In the genomic region with DNA sequence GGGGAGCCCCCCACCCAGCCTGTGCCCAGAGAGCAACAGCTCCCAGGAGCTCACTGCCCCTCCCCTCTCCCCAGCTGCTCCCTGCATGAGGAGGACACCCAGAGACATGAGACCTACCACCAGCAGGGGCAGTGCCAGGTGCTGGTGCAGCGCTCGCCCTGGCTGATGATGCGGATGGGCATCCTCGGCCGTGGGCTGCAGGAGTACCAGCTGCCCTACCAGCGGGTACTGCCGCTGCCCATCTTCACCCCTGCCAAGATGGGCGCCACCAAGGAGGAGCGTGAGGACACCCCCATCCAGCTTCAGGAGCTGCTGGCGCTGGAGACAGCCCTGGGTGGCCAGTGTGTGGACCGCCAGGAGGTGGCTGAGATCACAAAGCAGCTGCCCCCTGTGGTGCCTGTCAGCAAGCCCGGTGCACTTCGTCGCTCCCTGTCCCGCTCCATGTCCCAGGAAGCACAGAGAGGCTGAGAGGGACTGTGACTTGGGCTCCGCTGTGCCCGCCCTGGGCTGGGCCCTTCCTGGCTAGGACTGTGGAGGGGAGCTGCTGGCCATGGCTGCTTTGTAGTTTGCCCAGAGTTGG, we compare ENCODE assay signal across 1 cellular context.
TF ChIP-seq lines count a peak whose summit lies in the region.

No MANE protein-coding gene starts in this region.

TF ChIP-seq in K562, 482 proteins besides CTCF, POLR2A, EP300 and RAD21 (continued from another document):
- TF ChIP-seq ATF6 (CRISPR knock-in tag; IDR thresholded peaks at IDR 0.05), result no peak
- TF ChIP-seq, protein P1, sequence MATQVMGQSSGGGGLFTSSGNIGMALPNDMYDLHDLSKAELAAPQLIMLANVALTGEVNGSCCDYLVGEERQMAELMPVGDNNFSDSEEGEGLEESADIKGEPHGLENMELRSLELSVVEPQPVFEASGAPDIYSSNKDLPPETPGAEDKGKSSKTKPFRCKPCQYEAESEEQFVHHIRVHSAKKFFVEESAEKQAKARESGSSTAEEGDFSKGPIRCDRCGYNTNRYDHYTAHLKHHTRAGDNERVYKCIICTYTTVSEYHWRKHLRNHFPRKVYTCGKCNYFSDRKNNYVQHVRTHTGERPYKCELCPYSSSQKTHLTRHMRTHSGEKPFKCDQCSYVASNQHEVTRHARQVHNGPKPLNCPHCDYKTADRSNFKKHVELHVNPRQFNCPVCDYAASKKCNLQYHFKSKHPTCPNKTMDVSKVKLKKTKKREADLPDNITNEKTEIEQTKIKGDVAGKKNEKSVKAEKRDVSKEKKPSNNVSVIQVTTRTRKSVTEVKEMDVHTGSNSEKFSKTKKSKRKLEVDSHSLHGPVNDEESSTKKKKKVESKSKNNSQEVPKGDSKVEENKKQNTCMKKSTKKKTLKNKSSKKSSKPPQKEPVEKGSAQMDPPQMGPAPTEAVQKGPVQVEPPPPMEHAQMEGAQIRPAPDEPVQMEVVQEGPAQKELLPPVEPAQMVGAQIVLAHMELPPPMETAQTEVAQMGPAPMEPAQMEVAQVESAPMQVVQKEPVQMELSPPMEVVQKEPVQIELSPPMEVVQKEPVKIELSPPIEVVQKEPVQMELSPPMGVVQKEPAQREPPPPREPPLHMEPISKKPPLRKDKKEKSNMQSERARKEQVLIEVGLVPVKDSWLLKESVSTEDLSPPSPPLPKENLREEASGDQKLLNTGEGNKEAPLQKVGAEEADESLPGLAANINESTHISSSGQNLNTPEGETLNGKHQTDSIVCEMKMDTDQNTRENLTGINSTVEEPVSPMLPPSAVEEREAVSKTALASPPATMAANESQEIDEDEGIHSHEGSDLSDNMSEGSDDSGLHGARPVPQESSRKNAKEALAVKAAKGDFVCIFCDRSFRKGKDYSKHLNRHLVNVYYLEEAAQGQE (CRISPR knock-in tag; IDR thresholded peaks at IDR 0.05; ENCODE audit: low read depth), result no peak
- no peak for TF ChIP-seq GATAD2B (IDR thresholded peaks at IDR 0.05; ENCODE audit: borderline replicate concordance)
- TF ChIP-seq, protein P2, sequence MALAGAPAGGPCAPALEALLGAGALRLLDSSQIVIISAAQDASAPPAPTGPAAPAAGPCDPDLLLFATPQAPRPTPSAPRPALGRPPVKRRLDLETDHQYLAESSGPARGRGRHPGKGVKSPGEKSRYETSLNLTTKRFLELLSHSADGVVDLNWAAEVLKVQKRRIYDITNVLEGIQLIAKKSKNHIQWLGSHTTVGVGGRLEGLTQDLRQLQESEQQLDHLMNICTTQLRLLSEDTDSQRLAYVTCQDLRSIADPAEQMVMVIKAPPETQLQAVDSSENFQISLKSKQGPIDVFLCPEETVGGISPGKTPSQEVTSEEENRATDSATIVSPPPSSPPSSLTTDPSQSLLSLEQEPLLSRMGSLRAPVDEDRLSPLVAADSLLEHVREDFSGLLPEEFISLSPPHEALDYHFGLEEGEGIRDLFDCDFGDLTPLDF (CRISPR knock-in tag; IDR thresholded peaks at IDR 0.05), result no peak
- no peak for TF ChIP-seq ZNF766 (CRISPR knock-in tag; conservative IDR thresholded peaks at IDR 0.05)
- no peak for TF ChIP-seq PURB (CRISPR knock-in tag; IDR thresholded peaks at IDR 0.05; ENCODE audit: low read depth)
- TF ChIP-seq ZNF239 (CRISPR knock-in tag; IDR thresholded peaks at IDR 0.05), result no peak
- TF ChIP-seq POLR3A (IDR thresholded peaks at IDR 0.05; ENCODE audit: borderline replicate concordance, extremely low read depth, insufficient read depth, insufficient read length), result no peak
- TF ChIP-seq GABPA (tag; conservative IDR thresholded peaks at IDR 0.05; ENCODE audit: low read depth), result no peak
- TF ChIP-seq RUNX1 (IDR thresholded peaks at IDR 0.05; ENCODE audit: low read depth), result no peak
- TF ChIP-seq MAX (CRISPR knock-in tag; IDR thresholded peaks at IDR 0.05), result no peak
- TF ChIP-seq NR0B1 (IDR thresholded peaks at IDR 0.05; ENCODE audit: partially characterized antibody), result no peak
